ENCODE assay signal across 2 cellular contexts in the genomic region with DNA sequence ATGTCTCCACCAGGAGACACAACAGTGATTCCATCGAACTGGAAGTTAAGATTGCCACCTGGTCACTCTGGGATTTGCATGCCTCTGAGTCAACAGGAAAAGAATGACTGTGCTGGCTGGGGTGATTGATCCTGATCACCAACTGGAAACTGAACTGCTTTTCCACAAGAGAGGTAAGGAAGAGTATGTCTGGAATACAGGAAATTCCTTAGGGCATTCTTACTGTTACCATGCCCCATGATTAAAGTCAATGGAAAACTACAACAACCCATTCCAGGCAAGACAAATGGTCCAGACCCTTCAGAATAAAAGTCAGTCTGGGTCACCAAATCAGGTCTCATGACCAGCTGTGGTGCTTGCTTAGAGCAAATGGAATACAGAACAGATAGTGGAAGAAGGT.
TF ChIP-seq lines count a peak whose summit lies in the region.

No MANE protein-coding gene starts in this region.

TF ChIP-seq in IMR-90, 13 proteins besides CTCF, POLR2A, EP300 and RAD21:
- no peak for TF ChIP-seq FOS (IDR thresholded peaks at IDR 0.05; ENCODE audit: low read depth, low read length)
- TF ChIP-seq, protein P1, sequence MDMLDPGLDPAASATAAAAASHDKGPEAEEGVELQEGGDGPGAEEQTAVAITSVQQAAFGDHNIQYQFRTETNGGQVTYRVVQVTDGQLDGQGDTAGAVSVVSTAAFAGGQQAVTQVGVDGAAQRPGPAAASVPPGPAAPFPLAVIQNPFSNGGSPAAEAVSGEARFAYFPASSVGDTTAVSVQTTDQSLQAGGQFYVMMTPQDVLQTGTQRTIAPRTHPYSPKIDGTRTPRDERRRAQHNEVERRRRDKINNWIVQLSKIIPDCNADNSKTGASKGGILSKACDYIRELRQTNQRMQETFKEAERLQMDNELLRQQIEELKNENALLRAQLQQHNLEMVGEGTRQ (IDR thresholded peaks at IDR 0.05; ENCODE audit: low read depth, low read length) = no peak
- no peak for TF ChIP-seq MXI1 (IDR thresholded peaks at IDR 0.05; ENCODE audit: borderline replicate concordance, low read depth, low read length)
- TF ChIP-seq, protein P2, sequence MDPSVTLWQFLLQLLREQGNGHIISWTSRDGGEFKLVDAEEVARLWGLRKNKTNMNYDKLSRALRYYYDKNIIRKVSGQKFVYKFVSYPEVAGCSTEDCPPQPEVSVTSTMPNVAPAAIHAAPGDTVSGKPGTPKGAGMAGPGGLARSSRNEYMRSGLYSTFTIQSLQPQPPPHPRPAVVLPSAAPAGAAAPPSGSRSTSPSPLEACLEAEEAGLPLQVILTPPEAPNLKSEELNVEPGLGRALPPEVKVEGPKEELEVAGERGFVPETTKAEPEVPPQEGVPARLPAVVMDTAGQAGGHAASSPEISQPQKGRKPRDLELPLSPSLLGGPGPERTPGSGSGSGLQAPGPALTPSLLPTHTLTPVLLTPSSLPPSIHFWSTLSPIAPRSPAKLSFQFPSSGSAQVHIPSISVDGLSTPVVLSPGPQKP (IDR thresholded peaks at IDR 0.05; ENCODE audit: borderline replicate concordance, low read depth, low read length) = no peak
- no peak for TF ChIP-seq MAZ (IDR thresholded peaks at IDR 0.05; ENCODE audit: borderline replicate concordance, low read depth, low read length)
- no peak for TF ChIP-seq MAFK (IDR thresholded peaks at IDR 0.05; ENCODE audit: low read depth, low read length)
TF ChIP-seq in IMR-90: peak in this region for 0.

TF ChIP-seq in K562, 482 proteins besides CTCF, POLR2A, EP300 and RAD21:
- TF ChIP-seq, protein P3, sequence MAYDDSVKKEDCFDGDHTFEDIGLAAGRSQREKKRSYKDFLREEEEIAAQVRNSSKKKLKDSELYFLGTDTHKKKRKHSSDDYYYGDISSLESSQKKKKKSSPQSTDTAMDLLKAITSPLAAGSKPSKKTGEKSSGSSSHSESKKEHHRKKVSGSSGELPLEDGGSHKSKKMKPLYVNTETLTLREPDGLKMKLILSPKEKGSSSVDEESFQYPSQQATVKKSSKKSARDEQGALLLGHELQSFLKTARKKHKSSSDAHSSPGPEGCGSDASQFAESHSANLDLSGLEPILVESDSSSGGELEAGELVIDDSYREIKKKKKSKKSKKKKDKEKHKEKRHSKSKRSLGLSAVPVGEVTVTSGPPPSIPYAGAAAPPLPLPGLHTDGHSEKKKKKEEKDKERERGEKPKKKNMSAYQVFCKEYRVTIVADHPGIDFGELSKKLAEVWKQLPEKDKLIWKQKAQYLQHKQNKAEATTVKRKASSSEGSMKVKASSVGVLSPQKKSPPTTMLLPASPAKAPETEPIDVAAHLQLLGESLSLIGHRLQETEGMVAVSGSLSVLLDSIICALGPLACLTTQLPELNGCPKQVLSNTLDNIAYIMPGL (CRISPR knock-in tag; IDR thresholded peaks at IDR 0.05) = no peak
- TF ChIP-seq, protein P4, sequence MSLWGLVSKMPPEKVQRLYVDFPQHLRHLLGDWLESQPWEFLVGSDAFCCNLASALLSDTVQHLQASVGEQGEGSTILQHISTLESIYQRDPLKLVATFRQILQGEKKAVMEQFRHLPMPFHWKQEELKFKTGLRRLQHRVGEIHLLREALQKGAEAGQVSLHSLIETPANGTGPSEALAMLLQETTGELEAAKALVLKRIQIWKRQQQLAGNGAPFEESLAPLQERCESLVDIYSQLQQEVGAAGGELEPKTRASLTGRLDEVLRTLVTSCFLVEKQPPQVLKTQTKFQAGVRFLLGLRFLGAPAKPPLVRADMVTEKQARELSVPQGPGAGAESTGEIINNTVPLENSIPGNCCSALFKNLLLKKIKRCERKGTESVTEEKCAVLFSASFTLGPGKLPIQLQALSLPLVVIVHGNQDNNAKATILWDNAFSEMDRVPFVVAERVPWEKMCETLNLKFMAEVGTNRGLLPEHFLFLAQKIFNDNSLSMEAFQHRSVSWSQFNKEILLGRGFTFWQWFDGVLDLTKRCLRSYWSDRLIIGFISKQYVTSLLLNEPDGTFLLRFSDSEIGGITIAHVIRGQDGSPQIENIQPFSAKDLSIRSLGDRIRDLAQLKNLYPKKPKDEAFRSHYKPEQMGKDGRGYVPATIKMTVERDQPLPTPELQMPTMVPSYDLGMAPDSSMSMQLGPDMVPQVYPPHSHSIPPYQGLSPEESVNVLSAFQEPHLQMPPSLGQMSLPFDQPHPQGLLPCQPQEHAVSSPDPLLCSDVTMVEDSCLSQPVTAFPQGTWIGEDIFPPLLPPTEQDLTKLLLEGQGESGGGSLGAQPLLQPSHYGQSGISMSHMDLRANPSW (CRISPR knock-in tag; IDR thresholded peaks at IDR 0.05) = no peak
- TF ChIP-seq MYNN (IDR thresholded peaks at IDR 0.05) (peak; percentile 86), MYNN (CRISPR knock-in tag; IDR thresholded peaks at IDR 0.05) (no peak; the same call in 1 of the 2 replicates), FOSL1 (tag; conservative IDR thresholded peaks at IDR 0.05) (peak; percentile 39; the same call in 1 of the 2 replicates), TCF3 (CRISPR knock-in tag; IDR thresholded peaks at IDR 0.05) (no peak), KDM1A (IDR thresholded peaks at IDR 0.05) (0 out of 4 replicates have a peak, but pooled peaks of 1 of the 2 experiments have one; percentile 17)
